Comparison of ENCODE assay signal across 17 cellular contexts in genomic region chr11:62847767-62848314, GRCh38. TPM values are rescaled to one million over a fixed set of nuclear protein-coding genes. Genes with fewer than 3 reads are reported as not detected.
DNase-seq lines count a peak whose midpoint lies in the region; ATAC-seq lines count a peak whose summit lies in the region.
"Had no signal": no experiment of that assay in that cellular context is flagged by ENCODE, and none has a peak within 500 bp of the region (broad histone marks: within the 10 kb centered on the region; RNA-seq: fewer than 3 reads in every experiment).

No MANE protein-coding gene starts in this region.

- H3K4me1 Mint-ChIP-seq in stimulated activated naive CD8-positive, alpha-beta T cell treated with anti-CD3 and anti-CD28 coated beads, Interleukin-15, amount 100 ng/mL, for 72 hours = peaks cover 30% of the 10 kb centered on the region
- peaks cover 12 to 26% (median 17%) of the 10 kb centered on the region in 3 donors for H3K4me1 Mint-ChIP-seq in T-cell
- H3K4me1 Mint-ChIP-seq in naive thymus-derived CD4-positive, alpha-beta T cell = peaks cover 9 to 31% (median 20%) of the 10 kb centered on the region in 7 donors
- H3K4me1 Mint-ChIP-seq in stimulated activated effector memory CD8-positive, alpha-beta T cell treated with anti-CD3 and anti-CD28 coated beads, Interleukin-12 subunit alpha, Interleukin-12 subunit beta, amount 100 ng/mL, for 72 hours = peaks cover 27% of the 10 kb centered on the region

- H3K36me3 ChIP-seq in naive thymus-derived CD4-positive, alpha-beta T cell (ENCODE audit: control insufficient read depth in 2 of 3, insufficient read depth in 3 of 3, low read length in 3 of 3) = peaks cover 2 to 18% (median 10%) of the 10 kb centered on the region in 3 experiments

- CTCF ChIA-PET in T-cell (lab: Charles Lee) = interaction anchor here in 1 of 2 donors (0.5 to 0.9 kb wide), 2 partner anchors 8 to 18 kb away, joined by 3 read pairs; no protein-coding TSS in a partner anchor
- CTCF ChIA-PET in naive thymus-derived CD4-positive, alpha-beta T cell (lab: Charles Lee) = interaction anchor here (0.7 kb wide), 1 partner anchor 77 kb away, joined by 3 read pairs; no protein-coding TSS in a partner anchor

- peaks cover 13 to 15% of the 10 kb centered on the region in 2 donors for H3K4me1 ChIP-seq in naive thymus-derived CD4-positive, alpha-beta T cell (ENCODE audit: control insufficient read depth in 2 of 2, insufficient read depth in 2 of 2, low read length in 2 of 2)

- ATAC-seq in stimulated activated naive CD8-positive, alpha-beta T cell treated with anti-CD3 and anti-CD28 coated beads, Interleukin-15, amount 100 ng/mL, for 72 hours = peak; percentile 22
- no peak for ATAC-seq in stimulated activated naive CD8-positive, alpha-beta T cell treated with anti-CD3 and anti-CD28 coated beads, Interleukin-15, Interleukin-2, amounts not matched to agents 100 U/mL and 50 U/mL, for 24 hours
- no peak for ATAC-seq in T-cell (replicated peaks in 1 of 4)
- ATAC-seq in naive thymus-derived CD4-positive, alpha-beta T cell = no peak
- ATAC-seq in stimulated activated effector memory CD8-positive, alpha-beta T cell treated with anti-CD3 and anti-CD28 coated beads, Interleukin-12 subunit alpha, Interleukin-12 subunit beta, amount 100 ng/mL, for 72 hours = no peak
- ATAC-seq: Right ventricle myocardium inferior had no signal

- POLR2A ChIA-PET in T-cell (lab: Charles Lee) = interaction anchor here in 1 of 2 donors (0.7 kb wide), 1 partner anchor 183 kb away, joined by 3 read pairs; the partner anchor contains the start of genes C11orf98 and CSKMT
- POLR2A ChIA-PET in naive thymus-derived CD4-positive, alpha-beta T cell (lab: Charles Lee) = interaction anchor here (0.5 to 11.0 kb wide), 9 partner anchors 6 to 123 kb away, joined by 3 to 379 read pairs (median 4); partner anchors contain the start of genes STX5, TMEM179B and WDR74

- H3K27ac ChIP-seq in naive thymus-derived CD4-positive, alpha-beta T cell (ENCODE audit: low read depth, low read length) = peak overlapping the region; percentile 9
- H3K27ac ChIP-seq: BLaER1 treated with 17β-estradiol and CSF1 and Interleukin-3, amounts not matched to agents 10 nM and 100 nM had no signal

- peaks cover 10% of the 10 kb centered on the region for H3K36me3 Mint-ChIP-seq in T-cell
- H3K36me3 Mint-ChIP-seq in naive thymus-derived CD4-positive, alpha-beta T cell = peaks cover 2 to 13% (median 7%) of the 10 kb centered on the region in 5 donors
- H3K36me3 Mint-ChIP-seq in stimulated activated effector memory CD8-positive, alpha-beta T cell treated with anti-CD3 and anti-CD28 coated beads, Interleukin-12 subunit alpha, Interleukin-12 subunit beta, amount 100 ng/mL, for 72 hours = peaks cover 31% of the 10 kb centered on the region

- DNase-seq in stimulated activated naive CD8-positive, alpha-beta T cell treated with anti-CD3 and anti-CD28 coated beads, Interleukin-15, amount 100 ng/mL, for 72 hours = no peak
- no peak for DNase-seq in stimulated activated naive CD8-positive, alpha-beta T cell treated with anti-CD3 and anti-CD28 coated beads, Interleukin-15, Interleukin-2, amounts not matched to agents 100 U/mL and 50 U/mL, for 24 hours
- DNase-seq in T-cell (no peak), iPS-NIHi7 (ENCODE audit: extremely low spot score) (no peak), T-helper 1 cell (no peak)
- DNase-seq in naive thymus-derived CD4-positive, alpha-beta T cell = no peak
- no peak for DNase-seq in stimulated activated effector memory CD8-positive, alpha-beta T cell treated with anti-CD3 and anti-CD28 coated beads, Interleukin-12 subunit alpha, Interleukin-12 subunit beta, amount 100 ng/mL, for 72 hours (ENCODE audit: low spot score in 2 of 2)
- DNase-seq: DMS79 treated with DMSO at 0.1 percent for 48 hours, H7, MG63, NCI-H1092, NCI-H1436 treated with DMSO at 0.1 percent for 48 hours, NCI-H2029, NCI-H526 had no signal

- no peak overlapping the region for H3K4me3 Mint-ChIP-seq in stimulated activated naive CD8-positive, alpha-beta T cell treated with anti-CD3 and anti-CD28 coated beads, Interleukin-15, amount 100 ng/mL, for 72 hours
- H3K4me3 Mint-ChIP-seq in T-cell = no peak overlapping the region
- no peak overlapping the region for H3K4me3 Mint-ChIP-seq in naive thymus-derived CD4-positive, alpha-beta T cell
- H3K4me3 Mint-ChIP-seq in stimulated activated effector memory CD8-positive, alpha-beta T cell treated with anti-CD3 and anti-CD28 coated beads, Interleukin-12 subunit alpha, Interleukin-12 subunit beta, amount 100 ng/mL, for 72 hours = no peak overlapping the region

- intact Hi-C loops in naive thymus-derived CD4-positive, alpha-beta T cell (cut with micrococcal nuclease) = no loop called here

- no peak overlapping the region for H3K4me3 ChIP-seq in naive thymus-derived CD4-positive, alpha-beta T cell (ENCODE audit: low read length)
- H3K4me3 ChIP-seq: BLaER1 treated with 17β-estradiol and CSF1 and Interleukin-3, amounts not matched to agents 10 nM and 100 nM; MG63 had no signal

- no peaks in the 10 kb centered on the region for H3K27me3 ChIP-seq in naive thymus-derived CD4-positive, alpha-beta T cell (ENCODE audit: control insufficient read depth in 2 of 2, insufficient read depth in 2 of 2, low read length in 2 of 2)
- H3K27me3 ChIP-seq: BLaER1 treated with 17β-estradiol and CSF1 and Interleukin-3, amounts not matched to agents 10 nM and 100 nM; MG63 had no signal

- H3K9me3 ChIP-seq in naive thymus-derived CD4-positive, alpha-beta T cell (ENCODE audit: control insufficient read depth in 2 of 3, low read length in 3 of 3) = no peaks in the 10 kb centered on the region
- H3K9me3 ChIP-seq: BLaER1 treated with 17β-estradiol and CSF1 and Interleukin-3, amounts not matched to agents 10 nM and 100 nM; MG63 had no signal

- no peaks in the 10 kb centered on the region for H3K9me3 Mint-ChIP-seq in stimulated activated naive CD8-positive, alpha-beta T cell treated with anti-CD3 and anti-CD28 coated beads, Interleukin-15, amount 100 ng/mL, for 72 hours
- H3K9me3 Mint-ChIP-seq in T-cell = no peaks in the 10 kb centered on the region
- H3K9me3 Mint-ChIP-seq in naive thymus-derived CD4-positive, alpha-beta T cell = peaks cover 0 to 2% (median 0%) of the 10 kb centered on the region in 11 donors
- no peaks in the 10 kb centered on the region for H3K9me3 Mint-ChIP-seq in stimulated activated effector memory CD8-positive, alpha-beta T cell treated with anti-CD3 and anti-CD28 coated beads, Interleukin-12 subunit alpha, Interleukin-12 subunit beta, amount 100 ng/mL, for 72 hours

- H3K27ac Mint-ChIP-seq in stimulated activated naive CD8-positive, alpha-beta T cell treated with anti-CD3 and anti-CD28 coated beads, Interleukin-15, amount 100 ng/mL, for 72 hours = no peak overlapping the region
- H3K27ac Mint-ChIP-seq in T-cell = peak overlapping the region; percentile 59 to 68
- H3K27ac Mint-ChIP-seq in naive thymus-derived CD4-positive, alpha-beta T cell = peak overlapping the region in 7 of 9 donors; percentile 31 to 78 (median 68)
- H3K27ac Mint-ChIP-seq in stimulated activated effector memory CD8-positive, alpha-beta T cell treated with anti-CD3 and anti-CD28 coated beads, Interleukin-12 subunit alpha, Interleukin-12 subunit beta, amount 100 ng/mL, for 72 hours = no peak overlapping the region

- H3K27me3 Mint-ChIP-seq in stimulated activated naive CD8-positive, alpha-beta T cell treated with anti-CD3 and anti-CD28 coated beads, Interleukin-15, amount 100 ng/mL, for 72 hours = no peaks in the 10 kb centered on the region
- H3K27me3 Mint-ChIP-seq in T-cell = no peaks in the 10 kb centered on the region
- H3K27me3 Mint-ChIP-seq in naive thymus-derived CD4-positive, alpha-beta T cell = peaks cover 0 to 2% (median 0%) of the 10 kb centered on the region in 5 donors

RNA-seq across cellular contexts. Expression of gene WDR74, which starts 8.5 kb away (rescaled TPM):
- total RNA-seq in T-cell = 100 to 1,000 TPM in 4 of 5 donors, 10 to 100 TPM in 1; 91.3 to 239 (median 103) TPM
- 100 to 1,000 TPM in 4 of 5 experiments, 10 to 100 TPM in 1; 87.2 to 279 (median 102) TPM for total RNA-seq in naive thymus-derived CD4-positive, alpha-beta T cell
- 10 to 100 TPM; 55.0 to 56.9 TPM for polyA plus RNA-seq in naive thymus-derived CD4-positive, alpha-beta T cell

RNA-seq across cellular contexts. Expression of gene TEX54, which starts 15.2 kb away (rescaled TPM):
- total RNA-seq in T-cell = not detected
- total RNA-seq in naive thymus-derived CD4-positive, alpha-beta T cell = under 1 TPM in 1 of 5 experiments, not detected in 4; 0.89 TPM
- polyA plus RNA-seq in naive thymus-derived CD4-positive, alpha-beta T cell = 1 to 10 TPM; 1.6 to 2.1 TPM
- total RNA-seq: G401, H7, Right ventricle myocardium inferior had no signal

RNA-seq across cellular contexts. Expression of gene STX5, which starts 16.0 kb away (rescaled TPM):
- 100 to 1,000 TPM in 2 of 5 donors, 10 to 100 TPM in 3; 49.3 to 132 (median 58.0) TPM for total RNA-seq in T-cell
- total RNA-seq in naive thymus-derived CD4-positive, alpha-beta T cell = 100 to 1,000 TPM in 2 of 5 experiments, 10 to 100 TPM in 3; 47.0 to 152 (median 57.3) TPM
- polyA plus RNA-seq in naive thymus-derived CD4-positive, alpha-beta T cell = 10 to 100 TPM; 23.8 to 32.8 TPM

RNA-seq across cellular contexts. Expression of gene SLC3A2, which starts 32.9 kb away (rescaled TPM):
- total RNA-seq in T-cell = 100 to 1,000 TPM; 178 to 248 (median 237) TPM
- total RNA-seq in naive thymus-derived CD4-positive, alpha-beta T cell = 100 to 1,000 TPM; 159 to 239 (median 218) TPM
- polyA plus RNA-seq in naive thymus-derived CD4-positive, alpha-beta T cell = 100 to 1,000 TPM; 118 to 189 TPM

RNA-seq across cellular contexts. Expression of gene NXF1, which starts 42.6 kb away (rescaled TPM):
- total RNA-seq in T-cell = 100 to 1,000 TPM; 160 to 321 (median 169) TPM
- 100 to 1,000 TPM in 4 of 5 experiments, 10 to 100 TPM in 1; 92.1 to 421 (median 195) TPM for total RNA-seq in naive thymus-derived CD4-positive, alpha-beta T cell
- polyA plus RNA-seq in naive thymus-derived CD4-positive, alpha-beta T cell = 100 to 1,000 TPM in 1 of 2 donors, 10 to 100 TPM in 1; 66.9 to 106 TPM

Comparison
In these comparisons a context has a peak if more than half of its experiments do, and no peak if none do; other contexts are left out.
1. H3K27ac Mint-ChIP-seq: peak in T-cell (2 of 2) and naive thymus-derived CD4-positive, alpha-beta T cell (7 of 9); none in stimulated activated naive CD8-positive, alpha-beta T cell treated with anti-CD3 and anti-CD28 coated beads, Interleukin-15, amount 100 ng/mL, for 72 hours (0 of 2) and stimulated activated effector memory CD8-positive, alpha-beta T cell treated with anti-CD3 and anti-CD28 coated beads, Interleukin-12 subunit alpha, Interleukin-12 subunit beta, amount 100 ng/mL, for 72 hours (single experiment).